In the genomic region with DNA sequence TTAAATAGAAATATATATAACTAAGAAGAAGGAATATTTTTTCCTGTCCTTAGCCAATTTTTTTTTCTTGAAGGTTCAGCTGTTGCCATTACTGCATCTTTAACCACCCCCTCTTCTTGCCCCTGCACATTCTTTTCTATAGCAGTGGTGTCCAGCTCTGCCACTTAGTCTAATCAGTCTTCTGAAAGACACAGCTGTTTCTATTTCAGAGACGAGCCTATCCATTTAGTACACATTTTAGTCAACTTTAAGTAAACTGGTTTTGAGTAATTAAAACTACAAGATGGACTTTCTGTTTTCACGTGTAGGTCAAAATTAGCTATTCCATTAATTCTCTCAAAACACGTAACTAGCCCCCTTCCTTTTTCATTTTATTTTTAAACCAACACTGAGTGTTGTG, we compare ENCODE assay signal across 10 cellular contexts. TPM values are rescaled to one million over a fixed set of nuclear protein-coding genes. Genes with fewer than 3 reads are reported as not detected.
A peak's percentile ranks its signal among the peaks of the same experiment; 100 is the strongest.
DNase-seq lines count a peak whose midpoint lies in the region; ATAC-seq and TF ChIP-seq lines count a peak whose summit lies in the region.
"Had no signal": no experiment of that assay in that cellular context is flagged by ENCODE, and none has a peak within 500 bp of the region (broad histone marks: within the 10 kb centered on the region; RNA-seq: fewer than 3 reads in every experiment).

No MANE protein-coding gene starts in this region.

- H3K9me2 ChIP-seq in OCI-LY1 (ENCODE audit: low read depth, low read length), result no peaks in the 10 kb centered on the region
- H3K9me2 ChIP-seq in GM23248 (ENCODE audit: insufficient read depth), result no peaks in the 10 kb centered on the region

- H3K9ac ChIP-seq in OCI-LY1 (ENCODE audit: low read length) (peak overlapping the region; percentile 17; the same call in 1 of the 2 replicates), GM23248 (no peak overlapping the region)

- peak; percentile 36 for DNase-seq in GM20000 (ENCODE audit: low spot score)
- no peak for DNase-seq in COLO668 (lab: John Stamatoyannopoulos, UW; ENCODE audit: unreplicated experiment)
- no peak for DNase-seq in caudate nucleus (lab: John Stamatoyannopoulos, UW)
- no peak for DNase-seq in stimulated activated CD4-positive, alpha-beta T cell treated with anti-CD3 and anti-CD28 coated beads, Interleukin-4, amount 100 ng/mL, for 24 hours
- DNase-seq in GM23248, result no peak
- DNase-seq: CD4-positive, alpha-beta T cell; NCI-H526 treated with DMSO at 0.1 percent for 48 hours had no signal

- TF ChIP-seq CTCF in GM20000 (IDR thresholded peaks at IDR 0.05; ENCODE audit: extremely low read depth, missing control alignments) (no peak), OCI-LY1 (IDR thresholded peaks at IDR 0.05; ENCODE audit: low read length) (no peak)

- H3K9me3 ChIP-seq in OCI-LY1 (ENCODE audit: low read length), result no peaks in the 10 kb centered on the region
- no peaks in the 10 kb centered on the region for H3K9me3 ChIP-seq in GM23248 (ENCODE audit: low read depth)

- ATAC-seq in GM18508 (IDR thresholded peaks at IDR 0.05; ENCODE audit: insufficient read depth, unreplicated experiment) (peak; percentile 51), HG03025 (IDR thresholded peaks at IDR 0.05; ENCODE audit: low FRiP score, unreplicated experiment) (peak; percentile 88)

- H4K20me1 ChIP-seq in OCI-LY1 (ENCODE audit: insufficient read depth, low read length) (no peaks in the 10 kb centered on the region), GM23248 (ENCODE audit: insufficient read depth) (peaks cover 8% of the 10 kb centered on the region; the same call in 1 of the 2 replicates)

- H3K27ac ChIP-seq in OCI-LY1 (ENCODE audit: low read depth, low read length, poor library complexity, severe bottlenecking) (peak overlapping the region; percentile 34), caudate nucleus (ENCODE audit: low read depth, low read length) (no peak overlapping the region), GM23248 (no peak overlapping the region)

- H3K4me2 ChIP-seq in OCI-LY1 (ENCODE audit: low read length), result peak overlapping the region; percentile 41; the same call in 1 of the 2 replicates
- H3K4me2 ChIP-seq in GM23248 (ENCODE audit: unreplicated experiment), result no peak overlapping the region

- 95 to 97% methylated on average over 3 of the region's 3 CpGs for WGBS in GM23248 (ENCODE audit: low coverage in 1 of 2, low lambda C conversion rate in 2 of 2, missing lambda C conversion rate in 2 of 2), 2 experiments

- in situ Hi-C loops in GM23248 (cut with MboI), result no loop called here

- H3K79me2 ChIP-seq in OCI-LY1 (ENCODE audit: insufficient read depth, low read length), result peaks cover 54% of the 10 kb centered on the region
- H3K79me2 ChIP-seq in GM23248 (ENCODE audit: insufficient read depth), result peaks cover 96% of the 10 kb centered on the region

- H3K36me3 ChIP-seq in OCI-LY1 (ENCODE audit: insufficient read depth, low read length) (peaks cover 9% of the 10 kb centered on the region; the same call in 1 of the 2 replicates), GM23248 (ENCODE audit: low read depth) (no peaks in the 10 kb centered on the region)

- H3K4me3 ChIP-seq in OCI-LY1 (ENCODE audit: low read depth, low read length, poor library complexity, severe bottlenecking) (peak overlapping the region; percentile 25), GM23248 (no peak overlapping the region)

- H2AFZ ChIP-seq in OCI-LY1 (ENCODE audit: low read length) (no peak overlapping the region), GM23248 (no peak overlapping the region)

- H3F3A ChIP-seq in OCI-LY1 (ENCODE audit: insufficient read depth, low read length) (no peaks in the 10 kb centered on the region), GM23248 (ENCODE audit: insufficient read depth) (no peaks in the 10 kb centered on the region)

- H3K4me1 ChIP-seq in OCI-LY1 (ENCODE audit: insufficient read depth, low read length, severe bottlenecking) (peaks cover 40% of the 10 kb centered on the region), GM23248 (ENCODE audit: insufficient read depth) (no peaks in the 10 kb centered on the region)

- H3K27me3 ChIP-seq in OCI-LY1 (ENCODE audit: insufficient read depth, low read length) (no peaks in the 10 kb centered on the region), GM23248 (replicated peaks; ENCODE audit: insufficient read depth) (no peaks in the 10 kb centered on the region)

RNA-seq across cellular contexts. Expression of a gene that starts 21.0 kb away (rescaled TPM):
- 9.5 and 12.0 TPM in 2 replicates for total RNA-seq in GM23248 (2014; rRNA removed; shearing (Covaris generic))
- 3.5 and 3.6 TPM in 2 replicates for polyA plus RNA-seq in GM23248 (2016; fragmentation: Nextera tagmentation; extraction: Ambion mirVana)
